24 cellular contexts compared by ENCODE assay signal in genomic region chrX:102558607-102559006, GRCh38. TPM values are rescaled to one million over a fixed set of nuclear protein-coding genes. Genes with fewer than 3 reads are reported as not detected.
"Had no signal": no experiment of that assay in that cellular context is flagged by ENCODE, and none has a peak within 500 bp of the region (broad histone marks: within the 10 kb centered on the region; RNA-seq: fewer than 3 reads in every experiment).

No MANE protein-coding gene starts in this region.

- DNase-seq: dermis blood vessel endothelial cell; effector memory CD4-positive, alpha-beta T cell; esophagus squamous epithelium; gastrocnemius medialis; head of caudate nucleus; natural killer cell; occipital lobe; ovary; posterior cingulate gyrus; psoas muscle; right cardiac atrium; sigmoid colon; stimulated activated CD4-positive, alpha-beta T cell treated with anti-CD3 and anti-CD28 coated beads, Interleukin-4, amount 100 ng/mL, for 4 hours; stimulated activated naive CD8-positive, alpha-beta T cell treated with anti-CD3 and anti-CD28 coated beads, Interleukin-15, Interleukin-2, amounts not matched to agents 100 U/mL and 50 U/mL, for 24 hours; upper lobe of left lung had no signal

- H3K27ac Mint-ChIP-seq: memory B cell; natural killer cell; stimulated activated memory B cell treated with anti-CD40 and anti-IgM and Interleukin-4, amounts not matched to agents 10 μg/mL and 1 μg/mL and 100 μg/mL, for 72 hours had no signal

- H3K4me1 Mint-ChIP-seq: memory B cell; natural killer cell; stimulated activated memory B cell treated with anti-CD40 and anti-IgM and Interleukin-4, amounts not matched to agents 10 μg/mL and 1 μg/mL and 100 μg/mL, for 72 hours had no signal

- FAIRE-seq: keratinocyte, urothelium cell line had no signal

- H3K9me3 Mint-ChIP-seq: memory B cell; natural killer cell; stimulated activated memory B cell treated with anti-CD40 and anti-IgM and Interleukin-4, amounts not matched to agents 10 μg/mL and 1 μg/mL and 100 μg/mL, for 72 hours had no signal

- H3K4me3 ChIP-seq: coronary artery, esophagus squamous epithelium, gastrocnemius medialis, lung, ovary, psoas muscle, sigmoid colon, thoracic aorta, tibial nerve, upper lobe of left lung had no signal

- H3K27ac ChIP-seq: coronary artery, esophagus squamous epithelium, gastrocnemius medialis, ovary, psoas muscle, sigmoid colon, thoracic aorta, tibial nerve, upper lobe of left lung had no signal

- H3K4me1 ChIP-seq: esophagus squamous epithelium, gastrocnemius medialis, psoas muscle, sigmoid colon, tibial nerve, upper lobe of left lung had no signal

- H3K36me3 Mint-ChIP-seq: memory B cell; natural killer cell; stimulated activated memory B cell treated with anti-CD40 and anti-IgM and Interleukin-4, amounts not matched to agents 10 μg/mL and 1 μg/mL and 100 μg/mL, for 72 hours had no signal

- H3K27me3 Mint-ChIP-seq: memory B cell; stimulated activated memory B cell treated with anti-CD40 and anti-IgM and Interleukin-4, amounts not matched to agents 10 μg/mL and 1 μg/mL and 100 μg/mL, for 72 hours had no signal

- H3K27me3 ChIP-seq: esophagus squamous epithelium, ovary, sigmoid colon, upper lobe of left lung had no signal

- H3K4me3 Mint-ChIP-seq: memory B cell; natural killer cell; stimulated activated memory B cell treated with anti-CD40 and anti-IgM and Interleukin-4, amounts not matched to agents 10 μg/mL and 1 μg/mL and 100 μg/mL, for 72 hours had no signal

- H3K9me3 ChIP-seq: esophagus squamous epithelium, gastrocnemius medialis, ovary, psoas muscle, sigmoid colon, thoracic aorta, tibial nerve, upper lobe of left lung had no signal

- ATAC-seq: gastrocnemius medialis; left lobe of liver; natural killer cell; psoas muscle; right cardiac atrium; stimulated activated memory B cell treated with anti-CD40 and anti-IgM and Interleukin-4, amounts not matched to agents 10 μg/mL and 1 μg/mL and 100 μg/mL, for 72 hours; stimulated activated naive CD8-positive, alpha-beta T cell treated with anti-CD3 and anti-CD28 coated beads, Interleukin-15, Interleukin-2, amounts not matched to agents 100 U/mL and 50 U/mL, for 24 hours had no signal

- H3K36me3 ChIP-seq: esophagus squamous epithelium, gastrocnemius medialis, ovary, sigmoid colon, thoracic aorta, tibial nerve, upper lobe of left lung had no signal

RNA-seq across cellular contexts. Expression of gene TMSB15A, which starts 42.1 kb away (rescaled TPM):
- total RNA-seq: dermis blood vessel endothelial cell, gastrocnemius medialis, left lobe of liver, natural killer cell, tibial nerve had no signal
- polyA plus RNA-seq: keratinocyte had no signal
